In the genomic region with DNA sequence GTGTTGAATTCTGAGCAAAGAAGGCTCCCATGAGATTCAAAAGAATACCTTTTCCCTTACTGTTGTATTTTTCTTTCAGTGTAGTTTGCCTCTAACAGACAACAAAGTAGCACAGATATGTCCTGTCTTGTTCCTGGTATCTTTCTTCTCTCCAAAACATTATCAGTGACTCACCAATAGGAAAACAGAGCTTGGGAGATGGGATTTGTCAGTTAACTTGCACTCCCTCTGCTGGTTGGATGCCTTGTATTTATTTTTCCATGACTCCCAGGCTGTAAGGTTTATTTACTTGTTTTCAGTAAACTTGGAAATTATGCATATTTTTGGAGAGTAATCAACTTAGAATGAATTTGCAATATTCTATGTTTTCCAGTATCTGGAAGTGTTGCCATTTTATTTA, we compare ENCODE assay signal across 9 cellular contexts.
DNase-seq lines count a peak whose midpoint lies in the region; ATAC-seq, FAIRE-seq and TF ChIP-seq lines count a peak whose summit lies in the region.
"Had no signal": no experiment of that assay in that cellular context is flagged by ENCODE, and none has a peak within 500 bp of the region (broad histone marks: within the 10 kb centered on the region; RNA-seq: fewer than 3 reads in every experiment).

No MANE protein-coding gene starts in this region.

- no peak overlapping the region for H3K27ac ChIP-seq in 22Rv1

- ATAC-seq in GM21528 (IDR thresholded peaks at IDR 0.05; ENCODE audit: low FRiP score, unreplicated experiment), result no peak

- no peak overlapping the region for H3K4me3 ChIP-seq in HFF-Myc (replicated peaks; ENCODE audit: low read depth, low read length)

- no peak for FAIRE-seq in GM12891 (lab: Jason Lieb, UNC)

- TF ChIP-seq CTCF in 22Rv1 (IDR thresholded peaks at IDR 0.05) (peak; percentile 61), HFF-Myc (IDR thresholded peaks at IDR 0.05; ENCODE audit: low read depth, low read length, missing control alignments) (peak; percentile 40)

- TF ChIP-seq POLR2A in GM12891 (IDR thresholded peaks at IDR 0.05; ENCODE audit: low read depth, low read length), result no peak

- peak; percentile 56 for DNase-seq in HFF-Myc (ENCODE audit: extremely low read depth, low read depth)
- DNase-seq in amniotic epithelial cell (ENCODE audit: low read depth), result peak; percentile 79
- peak; percentile 69 for DNase-seq in iris pigment epithelial cell (ENCODE audit: low read depth)
- no peak for DNase-seq in GM12891 (ENCODE audit: insufficient read length, low spot score)
- DNase-seq in KG1 (lab: John Stamatoyannopoulos, UW), result no peak
- no peak for DNase-seq in HK-2 (ENCODE audit: unreplicated experiment)
- DNase-seq: activated naive CD8-positive, alpha-beta T cell treated with anti-CD3 and anti-CD28 coated beads, Interleukin-2, amount 10 ng/mL, durations not matched to agents 7 days and 5 days had no signal

TF ChIP-seq in GM12891, 5 proteins besides CTCF, POLR2A, EP300 and RAD21:
- TF ChIP-seq POLR2AphosphoS5 (IDR thresholded peaks at IDR 0.05; ENCODE audit: low read depth, low read length) (no peak), PAX5 (IDR thresholded peaks at IDR 0.05; ENCODE audit: insufficient read depth, low read length, severe bottlenecking) (no peak), SPI1 (IDR thresholded peaks at IDR 0.05; ENCODE audit: low read depth, low read length) (no peak), POU2F2 (IDR thresholded peaks at IDR 0.05; ENCODE audit: low read depth, low read length) (no peak), TAF1 (IDR thresholded peaks at IDR 0.05; ENCODE audit: low read depth, low read length) (no peak)

Comparison
In these comparisons a context has a peak if more than half of its experiments do, and no peak if none do; other contexts are left out.
1. DNase-seq: peak in HFF-Myc (single experiment), amniotic epithelial cell (single experiment) and iris pigment epithelial cell (single experiment); none in GM12891 (single experiment), KG1 (single experiment) and HK-2 (single experiment).